Comparison of ENCODE assay signal across 26 cellular contexts in the genomic region with DNA sequence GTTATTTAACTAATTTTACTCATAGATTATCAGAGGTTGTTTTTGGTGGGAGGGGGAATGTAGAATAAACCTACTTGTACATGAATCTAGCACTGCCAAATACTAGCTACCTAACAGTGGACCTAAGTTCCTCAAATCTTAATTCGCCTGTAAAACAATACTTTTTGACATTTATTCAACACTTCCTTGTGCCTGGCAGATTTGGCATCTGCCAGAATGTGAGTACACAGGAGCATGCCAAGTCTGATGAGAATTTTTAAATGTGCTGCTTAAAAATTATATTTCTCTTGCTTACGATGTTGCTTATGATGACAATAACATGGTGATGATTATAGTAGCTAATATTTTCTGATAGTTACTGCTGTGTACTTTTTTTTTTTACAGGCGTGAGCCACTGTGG.
"Had no signal": no experiment of that assay in that cellular context is flagged by ENCODE, and none has a peak within 500 bp of the region (broad histone marks: within the 10 kb centered on the region; RNA-seq: fewer than 3 reads in every experiment).

No MANE protein-coding gene starts in this region.

- H3K27me3 ChIP-seq: neural progenitor cell, right atrium auricular region had no signal

- H3K4me2 ChIP-seq: neural progenitor cell had no signal

- H3K36me3 ChIP-seq: neural progenitor cell, right atrium auricular region had no signal

- ATAC-seq: activated CD8-positive, alpha-beta T cell treated with anti-CD3 and anti-CD28 coated beads for 36 hours; activated naive CD4-positive, alpha-beta T cell treated with anti-CD3 and anti-CD28 coated beads, Interleukin-2, amount 50 U/mL, for 72 hours; effector memory CD8-positive, alpha-beta T cell; left colon; naive thymus-derived CD8-positive, alpha-beta T cell; WTC11 had no signal

- H3K9me3 ChIP-seq: right atrium auricular region had no signal

- FAIRE-seq: urothelium cell line had no signal

- H2AFZ ChIP-seq: neural progenitor cell had no signal

- DNase-seq: activated CD4-positive, alpha-beta T cell treated with anti-CD3 and anti-CD28 coated beads for 1 hour; activated CD4-positive, alpha-beta T cell treated with anti-CD3 and anti-CD28 coated beads, Interleukin-2, amount 50 U/mL, for 1 hour; activated CD8-positive, alpha-beta T cell treated with anti-CD3 and anti-CD28 coated beads for 36 hours; activated naive CD4-positive, alpha-beta T cell; activated T-cell treated with anti-CD3 and anti-CD28 coated beads, Interleukin-2, amount 50 U/mL, for 48 hours; cerebellar nuclear complex; cortex of kidney; effector memory CD8-positive, alpha-beta T cell; head of caudate nucleus; hippocampal formation; immature natural killer cell; kidney; left colon; mammary epithelial cell; midbrain; naive thymus-derived CD8-positive, alpha-beta T cell; occipital lobe; stimulated activated CD4-positive, alpha-beta T cell treated with anti-CD3 and anti-CD28 coated beads, Interleukin-2, amount 100 ng/mL, for 48 hours; stimulated activated naive CD4-positive, alpha-beta T cell treated with Interleukin-2 at 50 U/mL for 16 hours; T-helper 2 cell; trophoblast cell had no signal

- H3K9ac ChIP-seq: neural progenitor cell had no signal

- H3K4me3 ChIP-seq: neural progenitor cell, right atrium auricular region had no signal

- H3K27ac ChIP-seq: neural progenitor cell, right atrium auricular region had no signal
